In genomic region chrY:13802813-13803212, GRCh38 we compare ENCODE assay signal across 22 cellular contexts.
"Had no signal": no experiment of that assay in that cellular context is flagged by ENCODE, and none has a peak within 500 bp of the region (broad histone marks: within the 10 kb centered on the region; RNA-seq: fewer than 3 reads in every experiment).

No MANE protein-coding gene starts in this region.

- DNase-seq: activated CD4-positive, alpha-beta T cell treated with anti-CD3 and anti-CD28 coated beads for 48 hours; activated CD4-positive, alpha-beta T cell treated with anti-CD3 and anti-CD28 coated beads, Interleukin-2, amount 50 U/mL, for 4 hours; activated CD4-positive, CD25-positive, alpha-beta regulatory T cell treated with anti-CD3 and anti-CD28 coated beads, Interleukin-2, amount 50 U/mL, for 72 hours; activated CD8-positive, alpha-beta memory T cell treated with anti-CD3 and anti-CD28 coated beads, Interleukin-2, amount 50 U/mL, for 48 hours; activated CD8-positive, alpha-beta T cell treated with anti-CD3 and anti-CD28 coated beads, Interleukin-2, amount 10 ng/mL, durations not matched to agents 7 days and 5 days; activated naive CD4-positive, alpha-beta T cell treated with anti-CD3 and anti-CD28 coated beads, Interleukin-2, amount 50 U/mL, for 16 hours; activated naive CD8-positive, alpha-beta T cell treated with anti-CD3 and anti-CD28 coated beads, Interleukin-2, amount 10 ng/mL, durations not matched to agents 7 days and 5 days; activated T-cell treated with anti-CD3 and anti-CD28 coated beads, Interleukin-2, amount 50 U/mL, for 1 hour; aorta; NCI-H1092; NCI-H1417 treated with DMSO at 0.1 percent for 48 hours; NCI-H1694; NCI-H2029 treated with DMSO at 0.1 percent for 48 hours; NCI-H345; NCI-H510A treated with DMSO at 0.1 percent for 48 hours; NCI-H69; NK-92 treated with Interleukin-12 subunit alpha and Interleukin-12 subunit beta, amount 100 ng/mL, for 24 hours; Peyer's patch; SHP77 had no signal

- H3K9me3 ChIP-seq: Peyer's patch, SJSA1 had no signal

- H3K27ac ChIP-seq: KMS-11, Peyer's patch, SJSA1 had no signal

- H3K4me3 Mint-ChIP-seq: activated CD8-positive, alpha-beta T cell treated with anti-CD3 and anti-CD28 coated beads, Interleukin-2, amount 10 ng/mL, durations not matched to agents 7 days and 5 days; activated naive CD8-positive, alpha-beta T cell treated with anti-CD3 and anti-CD28 coated beads, Interleukin-2, amount 10 ng/mL, durations not matched to agents 7 days and 5 days; T-helper 1 cell treated with Interleukin-12 subunit alpha and Interleukin-12 subunit beta and Interleukin-4 antibody, amounts not matched to agents 30 μg/mL and 1 μg/mL, for 36 hours had no signal

- H3K27me3 Mint-ChIP-seq: activated naive CD8-positive, alpha-beta T cell treated with anti-CD3 and anti-CD28 coated beads, Interleukin-2, amount 10 ng/mL, durations not matched to agents 7 days and 5 days had no signal

- H3K27me3 ChIP-seq: Peyer's patch, SJSA1 had no signal

- H3K4me3 ChIP-seq: Peyer's patch, SJSA1 had no signal

- ATAC-seq: activated CD8-positive, alpha-beta T cell treated with anti-CD3 and anti-CD28 coated beads, Interleukin-2, amount 10 ng/mL, durations not matched to agents 7 days and 5 days had no signal

- H3K27ac Mint-ChIP-seq: activated CD8-positive, alpha-beta T cell treated with anti-CD3 and anti-CD28 coated beads, Interleukin-2, amount 10 ng/mL, durations not matched to agents 7 days and 5 days; activated naive CD8-positive, alpha-beta T cell treated with anti-CD3 and anti-CD28 coated beads, Interleukin-2, amount 10 ng/mL, durations not matched to agents 7 days and 5 days; T-helper 1 cell treated with Interleukin-12 subunit alpha and Interleukin-12 subunit beta and Interleukin-4 antibody, amounts not matched to agents 30 μg/mL and 1 μg/mL, for 36 hours had no signal

- H3K9me3 Mint-ChIP-seq: activated naive CD8-positive, alpha-beta T cell treated with anti-CD3 and anti-CD28 coated beads, Interleukin-2, amount 10 ng/mL, durations not matched to agents 7 days and 5 days; T-helper 1 cell treated with Interleukin-12 subunit alpha and Interleukin-12 subunit beta and Interleukin-4 antibody, amounts not matched to agents 30 μg/mL and 1 μg/mL, for 36 hours had no signal

- H3K4me1 ChIP-seq: Peyer's patch, SJSA1 had no signal

- H3K36me3 ChIP-seq: Peyer's patch, SJSA1 had no signal

- H3K9ac ChIP-seq: KMS-11 had no signal
